1 cellular context compared by ENCODE assay signal in genomic region chr3:11757441-11757875, GRCh38.
TF ChIP-seq lines count a peak whose summit lies in the region.

No MANE protein-coding gene starts in this region.

TF ChIP-seq in HepG2, 621 proteins besides CTCF, POLR2A, EP300 and RAD21 (continued from another document):
- TF ChIP-seq GMEB2 (CRISPR knock-in tag; IDR thresholded peaks at IDR 0.05; ENCODE audit: low read depth) (no peak), ZNF17 (CRISPR knock-in tag; IDR thresholded peaks at IDR 0.05) (no peak), KLF15 (CRISPR knock-in tag; IDR thresholded peaks at IDR 0.05; ENCODE audit: borderline replicate concordance) (no peak), DBP (CRISPR knock-in tag; IDR thresholded peaks at IDR 0.05; ENCODE audit: not compliant biosample characterization) (no peak), ZNF20 (CRISPR knock-in tag; IDR thresholded peaks at IDR 0.05) (no peak), JUNB (CRISPR knock-in tag; IDR thresholded peaks at IDR 0.05; ENCODE audit: borderline replicate concordance) (no peak), NFATC3 (CRISPR knock-in tag; IDR thresholded peaks at IDR 0.05) (no peak), CEBPZ (IDR thresholded peaks at IDR 0.05; ENCODE audit: low read length) (no peak), CREB1 (IDR thresholded peaks at IDR 0.05) (peak; percentile 19; the same call in 1 of the 2 replicates), CREB1 (CRISPR knock-in tag; IDR thresholded peaks at IDR 0.05) (no peak), ZNF274 (CRISPR knock-in tag; IDR thresholded peaks at IDR 0.05) (no peak), NR1H2 (CRISPR knock-in tag; IDR thresholded peaks at IDR 0.05; ENCODE audit: borderline replicate concordance, low read depth) (no peak), ZMAT3 (CRISPR knock-in tag; conservative IDR thresholded peaks at IDR 0.05) (no peak), ZBTB14 (CRISPR knock-in tag; IDR thresholded peaks at IDR 0.05) (no peak), FOSL1 (CRISPR knock-in tag; IDR thresholded peaks at IDR 0.05; ENCODE audit: borderline replicate concordance) (no peak)
